ENCODE assay signal across 13 cellular contexts in the genomic region with DNA sequence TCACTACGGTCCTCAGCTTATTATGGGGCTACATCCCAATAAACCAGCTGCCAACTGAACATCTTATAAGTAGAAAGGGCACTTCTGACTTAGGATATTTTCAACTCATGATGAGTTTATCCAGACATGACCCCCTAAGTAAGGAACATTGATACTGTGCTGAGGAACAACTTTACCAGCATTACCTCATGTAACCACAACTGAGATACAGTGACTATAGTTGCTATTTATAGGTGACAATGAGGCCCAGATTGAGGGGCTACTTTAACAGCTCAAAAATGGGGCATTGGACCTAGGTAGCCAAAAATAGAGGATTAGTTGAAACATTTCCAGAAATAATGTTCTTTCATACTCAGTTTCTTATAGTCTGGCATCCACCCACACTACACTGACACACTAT. TPM values are rescaled to one million over a fixed set of nuclear protein-coding genes. Genes with fewer than 3 reads are reported as not detected.
DNase-seq lines count a peak whose midpoint lies in the region; ATAC-seq, FAIRE-seq and TF ChIP-seq lines count a peak whose summit lies in the region.
"Had no signal": no experiment of that assay in that cellular context is flagged by ENCODE, and none has a peak within 500 bp of the region (broad histone marks: within the 10 kb centered on the region; RNA-seq: fewer than 3 reads in every experiment).

No MANE protein-coding gene starts in this region.

- H2AFZ ChIP-seq in IMR-90 (replicated peaks; ENCODE audit: low read length, poor library complexity) = no peak overlapping the region
- no peak overlapping the region for H2AFZ ChIP-seq in astrocyte (ENCODE audit: low read depth, low read length)
- H2AFZ ChIP-seq: PC-9 had no signal

- no peak overlapping the region for H4K91ac ChIP-seq in IMR-90 (ENCODE audit: insufficient read depth, low read depth, low read length)

- H2BK20ac ChIP-seq in IMR-90 (ENCODE audit: low read depth, low read length) = no peak overlapping the region

- no peak overlapping the region for H2AK5ac ChIP-seq in IMR-90 (ENCODE audit: low read depth, low read length)

- ATAC-seq in IMR-90 (ENCODE audit: low read depth) = peak; percentile 48

- CTCF ChIA-PET in activated naive CD4-positive, alpha-beta T cell treated with anti-CD3 and anti-CD28 coated beads for 36 hours (lab: Charles Lee) = no interaction called here
- CTCF ChIA-PET in IMR-90 (lab: Yijun Ruan, JAX) = interaction anchor here (0.8 kb wide), 1 partner anchor 711 kb away, joined by 3 read pairs; no protein-coding TSS in a partner anchor

- H3K9me3 ChIP-seq in IMR-90 (ENCODE audit: control insufficient read depth, insufficient read depth, low read length) (no peaks in the 10 kb centered on the region), astrocyte (ENCODE audit: insufficient read depth, low read depth, low read length) (no peaks in the 10 kb centered on the region), skeletal muscle tissue (ENCODE audit: control insufficient read depth in 3 of 3, low read length in 3 of 3) (no peaks in the 10 kb centered on the region), esophagus muscularis mucosa (no peaks in the 10 kb centered on the region)

- H3K27ac ChIP-seq in IMR-90 (ENCODE audit: insufficient read depth, low read length) (no peak overlapping the region), astrocyte (ENCODE audit: low read depth, low read length) (peak overlapping the region; percentile 34), skeletal muscle tissue (ENCODE audit: low read depth, low read length) (peak overlapping the region; percentile 21), esophagus muscularis mucosa (replicated peaks in 1 of 4) (no peak overlapping the region)
- H3K27ac ChIP-seq: PC-9 had no signal

- H3K4me2 ChIP-seq in IMR-90 (ENCODE audit: low read depth, low read length) (no peak overlapping the region; the same call in 1 of the 2 replicates), astrocyte (ENCODE audit: low read length) (peak overlapping the region; percentile 36)
- H3K4me2 ChIP-seq: PC-9 had no signal

- DNase-seq in activated naive CD4-positive, alpha-beta T cell treated with anti-CD3 and anti-CD28 coated beads for 36 hours = no peak
- no peak for DNase-seq in activated naive CD4-positive, alpha-beta T cell (lab: John Stamatoyannopoulos, UW)
- DNase-seq in IMR-90 = peak; percentile 38
- DNase-seq in astrocyte (ENCODE audit: low read depth) = peak; percentile 31
- DNase-seq in esophagus muscularis mucosa (ENCODE audit: extremely low spot score) = no peak
- no peak for DNase-seq in NCI-H2227 (lab: John Stamatoyannopoulos, UW; ENCODE audit: unreplicated experiment)
- no peak for DNase-seq in amygdala (lab: John Stamatoyannopoulos, UW)
- DNase-seq: activated CD4-positive, alpha-beta T cell treated with anti-CD3 and anti-CD28 coated beads, Interleukin-2, amount 50 U/mL, for 48 hours; PC-9; stimulated activated CD4-positive, alpha-beta T cell treated with anti-CD3 and anti-CD28 coated beads, Interleukin-4, amount 100 ng/mL, for 4 hours had no signal

- H4K20me1 ChIP-seq in IMR-90 (ENCODE audit: insufficient read depth, low read length) (peaks cover 3% of the 10 kb centered on the region; the same call in 1 of the 2 replicates), astrocyte (ENCODE audit: insufficient read depth, low read length) (peaks cover 14% of the 10 kb centered on the region)

- H3K9me3 Mint-ChIP-seq in activated naive CD4-positive, alpha-beta T cell treated with anti-CD3 and anti-CD28 coated beads for 36 hours = no peaks in the 10 kb centered on the region
- H3K9me3 Mint-ChIP-seq in astrocyte (ENCODE audit: unreplicated experiment) = no peaks in the 10 kb centered on the region

- H3K27me3 ChIP-seq in IMR-90 (ENCODE audit: control insufficient read depth, insufficient read depth, low read length) (no peaks in the 10 kb centered on the region), astrocyte (ENCODE audit: insufficient read depth, low read length) (no peaks in the 10 kb centered on the region), skeletal muscle tissue (ENCODE audit: control insufficient read depth in 3 of 3, insufficient read depth in 3 of 3, low read length in 3 of 3) (no peaks in the 10 kb centered on the region), esophagus muscularis mucosa (no peaks in the 10 kb centered on the region)

- peaks cover 28% of the 10 kb centered on the region for H3K4me1 Mint-ChIP-seq in activated naive CD4-positive, alpha-beta T cell treated with anti-CD3 and anti-CD28 coated beads for 36 hours (ENCODE audit: low read depth)
- peaks cover 10% of the 10 kb centered on the region for H3K4me1 Mint-ChIP-seq in astrocyte (ENCODE audit: low read depth, unreplicated experiment)

- H3K9ac ChIP-seq in IMR-90 (ENCODE audit: low read depth, low read length) = no peak overlapping the region
- no peak overlapping the region for H3K9ac ChIP-seq in astrocyte (ENCODE audit: low read length)
- H3K9ac ChIP-seq in skeletal muscle tissue (ENCODE audit: low read depth in 1 of 3, low read length in 3 of 3) = no peak overlapping the region

- H3K79me1 ChIP-seq in IMR-90 (ENCODE audit: low read depth in 1 of 2, low read length in 2 of 2) = peaks cover 11 to 13% of the 10 kb centered on the region in 2 experiments; a peak in 2 of 4 replicates

- H3K27me3 Mint-ChIP-seq in activated naive CD4-positive, alpha-beta T cell treated with anti-CD3 and anti-CD28 coated beads for 36 hours (ENCODE audit: low read depth) = no peaks in the 10 kb centered on the region
- H3K27me3 Mint-ChIP-seq in astrocyte (ENCODE audit: low read depth, unreplicated experiment) = no peaks in the 10 kb centered on the region

- H3K4me1 ChIP-seq in IMR-90 (ENCODE audit: control insufficient read depth, insufficient read depth, low read length) = peaks cover 6% of the 10 kb centered on the region; the same call in 1 of the 2 replicates
- peaks cover 9% of the 10 kb centered on the region for H3K4me1 ChIP-seq in astrocyte (ENCODE audit: insufficient read depth, low read length)
- peaks cover 0 to 7% (median 2%) of the 10 kb centered on the region in 3 donors for H3K4me1 ChIP-seq in skeletal muscle tissue (ENCODE audit: control insufficient read depth in 3 of 3, insufficient read depth in 3 of 3, low read length in 3 of 3)
- H3K4me1 ChIP-seq in esophagus muscularis mucosa = peaks cover 0 to 14% (median 6%) of the 10 kb centered on the region in 4 donors

- H3K36me3 Mint-ChIP-seq in activated naive CD4-positive, alpha-beta T cell treated with anti-CD3 and anti-CD28 coated beads for 36 hours (ENCODE audit: low read depth) = peaks cover 12% of the 10 kb centered on the region
- no peaks in the 10 kb centered on the region for H3K36me3 Mint-ChIP-seq in astrocyte (ENCODE audit: low read depth, unreplicated experiment)

- peak overlapping the region; percentile 34 for H3K27ac Mint-ChIP-seq in activated naive CD4-positive, alpha-beta T cell treated with anti-CD3 and anti-CD28 coated beads for 36 hours
- H3K27ac Mint-ChIP-seq in astrocyte (ENCODE audit: unreplicated experiment) = no peak overlapping the region

- no peak for TF ChIP-seq EP300 in esophagus muscularis mucosa (IDR thresholded peaks at IDR 0.05)

- peaks cover 13% of the 10 kb centered on the region for H3K79me2 ChIP-seq in astrocyte (ENCODE audit: insufficient read depth, low read length)

- H4K8ac ChIP-seq in IMR-90 (ENCODE audit: low read depth in 2 of 2, low read length in 2 of 2) = no peak overlapping the region

- POLR2A ChIA-PET in IMR-90 (lab: Charles Lee; ENCODE audit: unreplicated experiment) = no interaction called here

- no peak overlapping the region for H3K4ac ChIP-seq in IMR-90 (ENCODE audit: low read depth, low read length)

- FAIRE-seq in astrocyte (lab: Jason Lieb, UNC) = no peak
- FAIRE-seq: GM19239, H54 had no signal

- no peak overlapping the region for H2BK5ac ChIP-seq in IMR-90 (ENCODE audit: low read depth, low read length, poor library complexity, severe bottlenecking)

- H2BK15ac ChIP-seq in IMR-90 (ENCODE audit: low read depth, low read length) = no peak overlapping the region

- H3K4me3 ChIP-seq in IMR-90 (ENCODE audit: insufficient read depth, low read depth, low read length) (no peak overlapping the region), astrocyte (ENCODE audit: insufficient read depth, low read depth, low read length) (no peak overlapping the region), skeletal muscle tissue (ENCODE audit: low read length in 3 of 3) (no peak overlapping the region), esophagus muscularis mucosa (no peak overlapping the region)
- H3K4me3 ChIP-seq: PC-9 had no signal

- no peak overlapping the region for H4K5ac ChIP-seq in IMR-90 (ENCODE audit: low read depth, low read length)

- peaks cover 3% of the 10 kb centered on the region; the same call in 1 of the 2 replicates for H3K9me1 ChIP-seq in IMR-90 (ENCODE audit: insufficient read depth, low read length)

- H3K23ac ChIP-seq in IMR-90 (ENCODE audit: low read depth, low read length) = no peak overlapping the region

- dilution Hi-C loops in IMR-90 (cut with HindIII; ENCODE audit: low sequenced_read_pairs, unreplicated experiment) = no loop called here

- WGBS in IMR-90 (ENCODE audit: extremely low coverage in 2 of 2, insufficient read length in 1 of 2), 2 experiments = no CpG with 5 or more reads among the region's 1 CpG
- 67% methylated on average over 1 of the region's 1 CpG for WGBS in esophagus muscularis mucosa

- H3K36me3 ChIP-seq in IMR-90 (ENCODE audit: control insufficient read depth, insufficient read depth, low read length) (peaks cover 15% of the 10 kb centered on the region), astrocyte (ENCODE audit: insufficient read depth, low read length) (peaks cover 15% of the 10 kb centered on the region), skeletal muscle tissue (ENCODE audit: control insufficient read depth in 3 of 3, insufficient read depth in 3 of 3, low read length in 3 of 3) (peaks cover 9 to 22% (median 13%) of the 10 kb centered on the region in 3 donors), esophagus muscularis mucosa (peaks cover 13 to 43% (median 33%) of the 10 kb centered on the region in 4 donors)

- TF ChIP-seq CTCF in IMR-90 (conservative IDR thresholded peaks at IDR 0.05; ENCODE audit: low read depth, low read length) (no peak), astrocyte (IDR thresholded peaks at IDR 0.05; ENCODE audit: insufficient read depth, low read depth, low read length) (no peak), esophagus muscularis mucosa (IDR thresholded peaks at IDR 0.05) (no peak)

- no TSS peak for BruUV-seq in IMR-90 (replicated peaks; lab: Mats Ljungman, UMichigan)

- in situ Hi-C loops in IMR-90 (cut with MboI; ENCODE audit: low sequenced_read_pairs) = no loop called here

- no peak overlapping the region for H3K18ac ChIP-seq in IMR-90 (ENCODE audit: low read depth, low read length)

- intact Hi-C loops in activated naive CD4-positive, alpha-beta T cell treated with anti-CD3 and anti-CD28 coated beads for 36 hours (cut with micrococcal nuclease) = no loop called here
- intact Hi-C loops in IMR-90 (cut with micrococcal nuclease) (no loop called here), esophagus muscularis mucosa (cut with DNase I) (no loop called here)

- H2BK120ac ChIP-seq in IMR-90 (ENCODE audit: low read depth, low read length) = no peak overlapping the region

- no peak for TF ChIP-seq RAD21 in IMR-90 (IDR thresholded peaks at IDR 0.05; ENCODE audit: low read length)

- no peak overlapping the region for H3K4me3 Mint-ChIP-seq in activated naive CD4-positive, alpha-beta T cell treated with anti-CD3 and anti-CD28 coated beads for 36 hours
- no peak overlapping the region for H3K4me3 Mint-ChIP-seq in astrocyte (ENCODE audit: unreplicated experiment)

- H2AK9ac ChIP-seq in IMR-90 (replicated peaks; ENCODE audit: low read depth, low read length, poor library complexity) = no peak overlapping the region

- no peak overlapping the region for H3K56ac ChIP-seq in IMR-90 (ENCODE audit: extremely low read depth, insufficient read depth, low read length)

- no peak overlapping the region for H3K14ac ChIP-seq in IMR-90 (replicated peaks; ENCODE audit: low read depth, low read length)

- TF ChIP-seq POLR2A in IMR-90 (IDR thresholded peaks at IDR 0.05; ENCODE audit: low read depth, low read length) (no peak), esophagus muscularis mucosa (IDR thresholded peaks at IDR 0.05; ENCODE audit: low read depth) (no peak)

RNA-seq across cellular contexts. Expression of a gene that starts 9.6 kb away (rescaled TPM):
- total RNA-seq in activated naive CD4-positive, alpha-beta T cell treated with anti-CD3 and anti-CD28 coated beads for 36 hours = 100 to 1,000 TPM; 269 to 270 TPM
- total RNA-seq in IMR-90 (2012; rRNA removed) (37.6 and 75.0 TPM in 2 replicates), astrocyte (286 and 296 TPM in 2 replicates), skeletal muscle tissue (43.8 TPM), esophagus muscularis mucosa (10 to 100 TPM; 55.3 to 63.8 (median 57.0) TPM)
- polyA plus RNA-seq in IMR-90 (2012; rRNA removed) = 69.5 and 72.3 TPM in 2 replicates
- polyA plus RNA-seq in IMR-90 (2012; cell fraction: cytosol; rRNA removed) = 11.0 and 33.7 TPM in 2 replicates
- polyA plus RNA-seq in IMR-90 (2012; cell fraction: nucleus; rRNA removed; ENCODE audit: low replicate concordance) = 2.3 and 22.9 TPM in 2 replicates

RNA-seq across cellular contexts. Expression of a gene that starts 26.8 kb away (rescaled TPM):
- total RNA-seq in activated naive CD4-positive, alpha-beta T cell treated with anti-CD3 and anti-CD28 coated beads for 36 hours = 10 to 100 TPM; 32.8 to 33.8 TPM
- total RNA-seq in IMR-90 (2012; rRNA removed) (15.6 and 24.4 TPM in 2 replicates), astrocyte (1.7 and 2.4 TPM in 2 replicates), skeletal muscle tissue (7.8 TPM), esophagus muscularis mucosa (under 1 TPM in 3 of 4 donors, not detected in 1; 0.23 to 0.83 (median 0.66) TPM)
- polyA plus RNA-seq in IMR-90 (2012; rRNA removed) = 11.6 and 11.7 TPM in 2 replicates
- polyA plus RNA-seq in IMR-90 (2012; cell fraction: cytosol; rRNA removed) = 2.0 and 3.5 TPM in 2 replicates
- polyA plus RNA-seq in IMR-90 (2012; cell fraction: nucleus; rRNA removed; ENCODE audit: low replicate concordance) = 1.1 and 3.9 TPM in 2 replicates

RNA-seq across cellular contexts. Expression of a gene that starts 26.9 kb away (rescaled TPM):
- total RNA-seq in activated naive CD4-positive, alpha-beta T cell treated with anti-CD3 and anti-CD28 coated beads for 36 hours = 10 to 100 TPM; 19.0 to 21.0 TPM
- 5.3 and 7.0 TPM in 2 replicates for total RNA-seq in IMR-90 (2012; rRNA removed)
- 8.0 and 14.2 TPM in 2 replicates for polyA plus RNA-seq in IMR-90 (2012; rRNA removed)
- polyA plus RNA-seq in IMR-90 (2012; cell fraction: cytosol; rRNA removed) = 13.3 and 19.2 TPM in 2 replicates
- polyA plus RNA-seq in IMR-90 (2012; cell fraction: nucleus; rRNA removed; ENCODE audit: low replicate concordance) = 4.7 and 5.8 TPM in 2 replicates
- 12.6 and 14.2 TPM in 2 replicates for total RNA-seq in astrocyte
- 12.0 TPM for total RNA-seq in skeletal muscle tissue
- total RNA-seq in esophagus muscularis mucosa = 10 to 100 TPM; 28.0 to 48.2 (median 32.1) TPM

Comparison
In these comparisons a context has a peak if more than half of its experiments do, and no peak if none do; other contexts are left out.
1. DNase-seq: peak in IMR-90 (single experiment) and astrocyte (single experiment); none in activated naive CD4-positive, alpha-beta T cell treated with anti-CD3 and anti-CD28 coated beads for 36 hours (single experiment), activated naive CD4-positive, alpha-beta T cell (0 of 4), esophagus muscularis mucosa (single experiment), NCI-H2227 (single experiment) and amygdala (0 of 56).
2. H3K27ac ChIP-seq: peak in astrocyte (single experiment) and skeletal muscle tissue (single experiment); none in IMR-90 (single experiment) and esophagus muscularis mucosa (0 of 4).